Comparison of ENCODE assay signal across 2 cellular contexts in the genomic region with DNA sequence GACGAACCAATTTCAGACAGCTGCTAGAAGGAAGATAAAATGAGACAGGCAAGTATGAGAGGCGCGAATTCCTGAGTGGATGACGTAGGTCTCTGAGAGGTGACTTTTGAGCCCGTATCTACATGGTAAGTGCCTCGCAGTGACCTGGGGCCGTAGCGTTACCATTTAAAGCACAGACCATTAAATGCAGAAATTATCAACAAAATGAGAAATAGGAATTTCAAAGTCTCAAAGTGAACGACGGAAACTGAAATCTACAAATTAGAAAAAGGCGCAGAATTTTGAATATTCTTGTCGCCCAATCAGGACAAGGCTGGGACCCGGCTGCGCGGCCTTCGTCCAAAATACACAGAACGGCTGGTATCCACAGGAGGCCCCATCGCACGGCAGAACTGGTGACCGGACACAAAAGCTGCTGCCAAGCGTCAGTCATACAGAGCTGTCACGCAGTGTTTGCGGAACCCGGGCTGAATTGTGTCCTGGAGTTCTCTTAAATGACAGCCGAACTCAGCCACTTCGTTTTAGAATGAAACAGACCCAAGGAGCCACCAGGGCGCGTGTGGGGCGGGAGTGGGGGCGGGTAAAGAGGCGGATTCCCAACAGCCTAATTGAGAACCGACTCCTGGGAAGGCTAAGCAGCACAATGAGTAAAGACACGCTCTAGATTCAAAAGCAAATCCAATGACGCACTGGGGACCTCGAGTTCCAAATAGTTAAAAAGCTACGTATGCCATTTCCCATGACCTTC.
TF ChIP-seq lines count a peak whose summit lies in the region.

No MANE protein-coding gene starts in this region.

TF ChIP-seq in HEK293, 187 proteins besides CTCF, POLR2A, EP300 and RAD21 (continued from another document and continues in another):
- TF ChIP-seq, protein P1, sequence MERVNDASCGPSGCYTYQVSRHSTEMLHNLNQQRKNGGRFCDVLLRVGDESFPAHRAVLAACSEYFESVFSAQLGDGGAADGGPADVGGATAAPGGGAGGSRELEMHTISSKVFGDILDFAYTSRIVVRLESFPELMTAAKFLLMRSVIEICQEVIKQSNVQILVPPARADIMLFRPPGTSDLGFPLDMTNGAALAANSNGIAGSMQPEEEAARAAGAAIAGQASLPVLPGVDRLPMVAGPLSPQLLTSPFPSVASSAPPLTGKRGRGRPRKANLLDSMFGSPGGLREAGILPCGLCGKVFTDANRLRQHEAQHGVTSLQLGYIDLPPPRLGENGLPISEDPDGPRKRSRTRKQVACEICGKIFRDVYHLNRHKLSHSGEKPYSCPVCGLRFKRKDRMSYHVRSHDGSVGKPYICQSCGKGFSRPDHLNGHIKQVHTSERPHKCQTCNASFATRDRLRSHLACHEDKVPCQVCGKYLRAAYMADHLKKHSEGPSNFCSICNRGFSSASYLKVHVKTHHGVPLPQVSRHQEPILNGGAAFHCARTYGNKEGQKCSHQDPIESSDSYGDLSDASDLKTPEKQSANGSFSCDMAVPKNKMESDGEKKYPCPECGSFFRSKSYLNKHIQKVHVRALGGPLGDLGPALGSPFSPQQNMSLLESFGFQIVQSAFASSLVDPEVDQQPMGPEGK (tag by site-specific recombination; IDR thresholded peaks at IDR 0.05) = no peak; the same call in 1 of the 2 replicates
- TF ChIP-seq ZNF600 (tag by site-specific recombination; IDR thresholded peaks at IDR 0.05) = peak; percentile 92
- TF ChIP-seq ZNF521 (tag by site-specific recombination; IDR thresholded peaks at IDR 0.05) = no peak
- 0 out of 2 replicates have a peak, but pooled peaks have one; percentile 37 for TF ChIP-seq ZFP69B (tag by site-specific recombination; IDR thresholded peaks at IDR 0.05)
- no peak for TF ChIP-seq ZNF146 (tag by site-specific recombination; IDR thresholded peaks at IDR 0.05)
- TF ChIP-seq, protein P2, sequence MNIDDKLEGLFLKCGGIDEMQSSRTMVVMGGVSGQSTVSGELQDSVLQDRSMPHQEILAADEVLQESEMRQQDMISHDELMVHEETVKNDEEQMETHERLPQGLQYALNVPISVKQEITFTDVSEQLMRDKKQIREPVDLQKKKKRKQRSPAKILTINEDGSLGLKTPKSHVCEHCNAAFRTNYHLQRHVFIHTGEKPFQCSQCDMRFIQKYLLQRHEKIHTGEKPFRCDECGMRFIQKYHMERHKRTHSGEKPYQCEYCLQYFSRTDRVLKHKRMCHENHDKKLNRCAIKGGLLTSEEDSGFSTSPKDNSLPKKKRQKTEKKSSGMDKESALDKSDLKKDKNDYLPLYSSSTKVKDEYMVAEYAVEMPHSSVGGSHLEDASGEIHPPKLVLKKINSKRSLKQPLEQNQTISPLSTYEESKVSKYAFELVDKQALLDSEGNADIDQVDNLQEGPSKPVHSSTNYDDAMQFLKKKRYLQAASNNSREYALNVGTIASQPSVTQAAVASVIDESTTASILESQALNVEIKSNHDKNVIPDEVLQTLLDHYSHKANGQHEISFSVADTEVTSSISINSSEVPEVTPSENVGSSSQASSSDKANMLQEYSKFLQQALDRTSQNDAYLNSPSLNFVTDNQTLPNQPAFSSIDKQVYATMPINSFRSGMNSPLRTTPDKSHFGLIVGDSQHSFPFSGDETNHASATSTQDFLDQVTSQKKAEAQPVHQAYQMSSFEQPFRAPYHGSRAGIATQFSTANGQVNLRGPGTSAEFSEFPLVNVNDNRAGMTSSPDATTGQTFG (tag by site-specific recombination; IDR thresholded peaks at IDR 0.05; ENCODE audit: borderline replicate concordance) = no peak
- no peak for TF ChIP-seq ZNF121 (tag by site-specific recombination; IDR thresholded peaks at IDR 0.05)
- no peak for TF ChIP-seq TCF7L2 (IDR thresholded peaks at IDR 0.05; ENCODE audit: borderline replicate concordance, low read depth, low read length)
- peak; percentile 92 for TF ChIP-seq ZNF629 (tag by site-specific recombination; IDR thresholded peaks at IDR 0.05)
- no peak for TF ChIP-seq ZNF2 (tag by site-specific recombination; IDR thresholded peaks at IDR 0.05)
- TF ChIP-seq, protein P3, sequence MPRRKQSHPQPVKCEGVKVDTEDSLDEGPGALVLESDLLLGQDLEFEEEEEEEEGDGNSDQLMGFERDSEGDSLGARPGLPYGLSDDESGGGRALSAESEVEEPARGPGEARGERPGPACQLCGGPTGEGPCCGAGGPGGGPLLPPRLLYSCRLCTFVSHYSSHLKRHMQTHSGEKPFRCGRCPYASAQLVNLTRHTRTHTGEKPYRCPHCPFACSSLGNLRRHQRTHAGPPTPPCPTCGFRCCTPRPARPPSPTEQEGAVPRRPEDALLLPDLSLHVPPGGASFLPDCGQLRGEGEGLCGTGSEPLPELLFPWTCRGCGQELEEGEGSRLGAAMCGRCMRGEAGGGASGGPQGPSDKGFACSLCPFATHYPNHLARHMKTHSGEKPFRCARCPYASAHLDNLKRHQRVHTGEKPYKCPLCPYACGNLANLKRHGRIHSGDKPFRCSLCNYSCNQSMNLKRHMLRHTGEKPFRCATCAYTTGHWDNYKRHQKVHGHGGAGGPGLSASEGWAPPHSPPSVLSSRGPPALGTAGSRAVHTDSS (tag by site-specific recombination; IDR thresholded peaks at IDR 0.05) = no peak
- TF ChIP-seq ZNF501 (tag by site-specific recombination; IDR thresholded peaks at IDR 0.05) = 0 out of 2 replicates have a peak, but pooled peaks have one; percentile 46
- TF ChIP-seq ZBTB1 (tag by site-specific recombination; IDR thresholded peaks at IDR 0.05) = no peak
- peak; percentile 59; the same call in 1 of the 2 replicates for TF ChIP-seq ZNF24 (tag by site-specific recombination; IDR thresholded peaks at IDR 0.05)
- no peak; the same call in 1 of the 2 replicates for TF ChIP-seq ZNF394 (tag by site-specific recombination; IDR thresholded peaks at IDR 0.05; ENCODE audit: borderline replicate concordance)
- TF ChIP-seq ZNF221 (tag by site-specific recombination; IDR thresholded peaks at IDR 0.05; ENCODE audit: borderline replicate concordance) = no peak
- TF ChIP-seq ZNF174 (tag by site-specific recombination; IDR thresholded peaks at IDR 0.05) = no peak
- TF ChIP-seq, protein P4, sequence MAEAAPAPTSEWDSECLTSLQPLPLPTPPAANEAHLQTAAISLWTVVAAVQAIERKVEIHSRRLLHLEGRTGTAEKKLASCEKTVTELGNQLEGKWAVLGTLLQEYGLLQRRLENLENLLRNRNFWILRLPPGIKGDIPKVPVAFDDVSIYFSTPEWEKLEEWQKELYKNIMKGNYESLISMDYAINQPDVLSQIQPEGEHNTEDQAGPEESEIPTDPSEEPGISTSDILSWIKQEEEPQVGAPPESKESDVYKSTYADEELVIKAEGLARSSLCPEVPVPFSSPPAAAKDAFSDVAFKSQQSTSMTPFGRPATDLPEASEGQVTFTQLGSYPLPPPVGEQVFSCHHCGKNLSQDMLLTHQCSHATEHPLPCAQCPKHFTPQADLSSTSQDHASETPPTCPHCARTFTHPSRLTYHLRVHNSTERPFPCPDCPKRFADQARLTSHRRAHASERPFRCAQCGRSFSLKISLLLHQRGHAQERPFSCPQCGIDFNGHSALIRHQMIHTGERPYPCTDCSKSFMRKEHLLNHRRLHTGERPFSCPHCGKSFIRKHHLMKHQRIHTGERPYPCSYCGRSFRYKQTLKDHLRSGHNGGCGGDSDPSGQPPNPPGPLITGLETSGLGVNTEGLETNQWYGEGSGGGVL (tag by site-specific recombination; IDR thresholded peaks at IDR 0.05) = no peak

TF ChIP-seq in HepG2, 621 proteins besides CTCF, POLR2A, EP300 and RAD21 (continued from another document and continues in another):
- 0 out of 2 replicates have a peak, but pooled peaks have one; percentile 15 for TF ChIP-seq SRY (CRISPR knock-in tag; IDR thresholded peaks at IDR 0.05)
- peak; percentile 70; the same call in 1 of the 2 replicates for TF ChIP-seq POLR2AphosphoS2 (IDR thresholded peaks at IDR 0.05; ENCODE audit: low read depth, low read length)
- no peak for TF ChIP-seq ZNF780A (CRISPR knock-in tag; IDR thresholded peaks at IDR 0.05)
- TF ChIP-seq, protein P5, sequence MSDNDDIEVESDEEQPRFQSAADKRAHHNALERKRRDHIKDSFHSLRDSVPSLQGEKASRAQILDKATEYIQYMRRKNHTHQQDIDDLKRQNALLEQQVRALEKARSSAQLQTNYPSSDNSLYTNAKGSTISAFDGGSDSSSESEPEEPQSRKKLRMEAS (IDR thresholded peaks at IDR 0.05) = peak; percentile 40
- TF ChIP-seq, protein P6, sequence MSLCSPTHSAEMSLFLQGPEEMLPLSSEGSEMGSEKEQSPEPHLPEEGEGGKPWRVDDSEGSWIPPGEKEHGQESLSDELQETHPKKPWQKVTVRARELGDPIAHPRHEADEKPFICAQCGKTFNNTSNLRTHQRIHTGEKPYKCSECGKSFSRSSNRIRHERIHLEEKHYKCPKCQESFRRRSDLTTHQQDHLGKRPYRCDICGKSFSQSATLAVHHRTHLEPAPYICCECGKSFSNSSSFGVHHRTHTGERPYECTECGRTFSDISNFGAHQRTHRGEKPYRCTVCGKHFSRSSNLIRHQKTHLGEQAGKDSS (CRISPR knock-in tag; IDR thresholded peaks at IDR 0.05; ENCODE audit: borderline replicate concordance, low read depth) = no peak
- no peak for TF ChIP-seq JARID2 (CRISPR knock-in tag; IDR thresholded peaks at IDR 0.05; ENCODE audit: insufficient replicate concordance)
- TF ChIP-seq TCF12 (IDR thresholded peaks at IDR 0.05) = no peak
- TF ChIP-seq TCF12 (CRISPR knock-in tag; IDR thresholded peaks at IDR 0.05) = 0 out of 2 replicates have a peak, but pooled peaks have one; percentile 24
- no peak for TF ChIP-seq ZNF652 (CRISPR knock-in tag; IDR thresholded peaks at IDR 0.05; ENCODE audit: borderline replicate concordance, low read depth)
- TF ChIP-seq, protein P7, sequence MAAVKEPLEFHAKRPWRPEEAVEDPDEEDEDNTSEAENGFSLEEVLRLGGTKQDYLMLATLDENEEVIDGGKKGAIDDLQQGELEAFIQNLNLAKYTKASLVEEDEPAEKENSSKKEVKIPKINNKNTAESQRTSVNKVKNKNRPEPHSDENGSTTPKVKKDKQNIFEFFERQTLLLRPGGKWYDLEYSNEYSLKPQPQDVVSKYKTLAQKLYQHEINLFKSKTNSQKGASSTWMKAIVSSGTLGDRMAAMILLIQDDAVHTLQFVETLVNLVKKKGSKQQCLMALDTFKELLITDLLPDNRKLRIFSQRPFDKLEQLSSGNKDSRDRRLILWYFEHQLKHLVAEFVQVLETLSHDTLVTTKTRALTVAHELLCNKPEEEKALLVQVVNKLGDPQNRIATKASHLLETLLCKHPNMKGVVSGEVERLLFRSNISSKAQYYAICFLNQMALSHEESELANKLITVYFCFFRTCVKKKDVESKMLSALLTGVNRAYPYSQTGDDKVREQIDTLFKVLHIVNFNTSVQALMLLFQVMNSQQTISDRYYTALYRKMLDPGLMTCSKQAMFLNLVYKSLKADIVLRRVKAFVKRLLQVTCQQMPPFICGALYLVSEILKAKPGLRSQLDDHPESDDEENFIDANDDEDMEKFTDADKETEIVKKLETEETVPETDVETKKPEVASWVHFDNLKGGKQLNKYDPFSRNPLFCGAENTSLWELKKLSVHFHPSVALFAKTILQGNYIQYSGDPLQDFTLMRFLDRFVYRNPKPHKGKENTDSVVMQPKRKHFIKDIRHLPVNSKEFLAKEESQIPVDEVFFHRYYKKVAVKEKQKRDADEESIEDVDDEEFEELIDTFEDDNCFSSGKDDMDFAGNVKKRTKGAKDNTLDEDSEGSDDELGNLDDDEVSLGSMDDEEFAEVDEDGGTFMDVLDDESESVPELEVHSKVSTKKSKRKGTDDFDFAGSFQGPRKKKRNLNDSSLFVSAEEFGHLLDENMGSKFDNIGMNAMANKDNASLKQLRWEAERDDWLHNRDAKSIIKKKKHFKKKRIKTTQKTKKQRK (IDR thresholded peaks at IDR 0.05; ENCODE audit: low read length) = no peak
- TF ChIP-seq, protein P8, sequence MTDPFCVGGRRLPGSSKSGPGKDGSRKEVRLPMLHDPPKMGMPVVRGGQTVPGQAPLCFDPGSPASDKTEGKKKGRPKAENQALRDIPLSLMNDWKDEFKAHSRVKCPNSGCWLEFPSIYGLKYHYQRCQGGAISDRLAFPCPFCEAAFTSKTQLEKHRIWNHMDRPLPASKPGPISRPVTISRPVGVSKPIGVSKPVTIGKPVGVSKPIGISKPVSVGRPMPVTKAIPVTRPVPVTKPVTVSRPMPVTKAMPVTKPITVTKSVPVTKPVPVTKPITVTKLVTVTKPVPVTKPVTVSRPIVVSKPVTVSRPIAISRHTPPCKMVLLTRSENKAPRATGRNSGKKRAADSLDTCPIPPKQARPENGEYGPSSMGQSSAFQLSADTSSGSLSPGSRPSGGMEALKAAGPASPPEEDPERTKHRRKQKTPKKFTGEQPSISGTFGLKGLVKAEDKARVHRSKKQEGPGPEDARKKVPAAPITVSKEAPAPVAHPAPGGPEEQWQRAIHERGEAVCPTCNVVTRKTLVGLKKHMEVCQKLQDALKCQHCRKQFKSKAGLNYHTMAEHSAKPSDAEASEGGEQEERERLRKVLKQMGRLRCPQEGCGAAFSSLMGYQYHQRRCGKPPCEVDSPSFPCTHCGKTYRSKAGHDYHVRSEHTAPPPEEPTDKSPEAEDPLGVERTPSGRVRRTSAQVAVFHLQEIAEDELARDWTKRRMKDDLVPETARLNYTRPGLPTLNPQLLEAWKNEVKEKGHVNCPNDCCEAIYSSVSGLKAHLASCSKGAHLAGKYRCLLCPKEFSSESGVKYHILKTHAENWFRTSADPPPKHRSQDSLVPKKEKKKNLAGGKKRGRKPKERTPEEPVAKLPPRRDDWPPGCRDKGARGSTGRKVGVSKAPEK (CRISPR knock-in tag; IDR thresholded peaks at IDR 0.05; ENCODE audit: borderline replicate concordance) = no peak
- TF ChIP-seq ZNF773 (CRISPR knock-in tag; IDR thresholded peaks at IDR 0.05; ENCODE audit: borderline replicate concordance) = no peak
- TF ChIP-seq TP53 (CRISPR knock-in tag; conservative IDR thresholded peaks at IDR 0.05) = no peak
- TF ChIP-seq AGO2 (optimal IDR thresholded peaks at IDR 0.05; ENCODE audit: low read depth, low read length) = peak; percentile 38
- TF ChIP-seq RBM39 (IDR thresholded peaks at IDR 0.05; ENCODE audit: low read depth, low read length, poor library complexity, severe bottlenecking) = peak; percentile 60
- TF ChIP-seq, protein P9, sequence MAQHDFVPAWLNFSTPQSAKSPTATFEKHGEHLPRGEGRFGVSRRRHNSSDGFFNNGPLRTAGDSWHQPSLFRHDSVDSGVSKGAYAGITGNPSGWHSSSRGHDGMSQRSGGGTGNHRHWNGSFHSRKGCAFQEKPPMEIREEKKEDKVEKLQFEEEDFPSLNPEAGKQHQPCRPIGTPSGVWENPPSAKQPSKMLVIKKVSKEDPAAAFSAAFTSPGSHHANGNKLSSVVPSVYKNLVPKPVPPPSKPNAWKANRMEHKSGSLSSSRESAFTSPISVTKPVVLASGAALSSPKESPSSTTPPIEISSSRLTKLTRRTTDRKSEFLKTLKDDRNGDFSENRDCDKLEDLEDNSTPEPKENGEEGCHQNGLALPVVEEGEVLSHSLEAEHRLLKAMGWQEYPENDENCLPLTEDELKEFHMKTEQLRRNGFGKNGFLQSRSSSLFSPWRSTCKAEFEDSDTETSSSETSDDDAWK (CRISPR knock-in tag; IDR thresholded peaks at IDR 0.05) = no peak
- TF ChIP-seq, protein P10, sequence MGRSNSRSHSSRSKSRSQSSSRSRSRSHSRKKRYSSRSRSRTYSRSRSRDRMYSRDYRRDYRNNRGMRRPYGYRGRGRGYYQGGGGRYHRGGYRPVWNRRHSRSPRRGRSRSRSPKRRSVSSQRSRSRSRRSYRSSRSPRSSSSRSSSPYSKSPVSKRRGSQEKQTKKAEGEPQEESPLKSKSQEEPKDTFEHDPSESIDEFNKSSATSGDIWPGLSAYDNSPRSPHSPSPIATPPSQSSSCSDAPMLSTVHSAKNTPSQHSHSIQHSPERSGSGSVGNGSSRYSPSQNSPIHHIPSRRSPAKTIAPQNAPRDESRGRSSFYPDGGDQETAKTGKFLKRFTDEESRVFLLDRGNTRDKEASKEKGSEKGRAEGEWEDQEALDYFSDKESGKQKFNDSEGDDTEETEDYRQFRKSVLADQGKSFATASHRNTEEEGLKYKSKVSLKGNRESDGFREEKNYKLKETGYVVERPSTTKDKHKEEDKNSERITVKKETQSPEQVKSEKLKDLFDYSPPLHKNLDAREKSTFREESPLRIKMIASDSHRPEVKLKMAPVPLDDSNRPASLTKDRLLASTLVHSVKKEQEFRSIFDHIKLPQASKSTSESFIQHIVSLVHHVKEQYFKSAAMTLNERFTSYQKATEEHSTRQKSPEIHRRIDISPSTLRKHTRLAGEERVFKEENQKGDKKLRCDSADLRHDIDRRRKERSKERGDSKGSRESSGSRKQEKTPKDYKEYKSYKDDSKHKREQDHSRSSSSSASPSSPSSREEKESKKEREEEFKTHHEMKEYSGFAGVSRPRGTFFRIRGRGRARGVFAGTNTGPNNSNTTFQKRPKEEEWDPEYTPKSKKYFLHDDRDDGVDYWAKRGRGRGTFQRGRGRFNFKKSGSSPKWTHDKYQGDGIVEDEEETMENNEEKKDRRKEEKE (IDR thresholded peaks at IDR 0.05) = no peak
